Comparison of ENCODE assay signal across 12 cellular contexts in the genomic region with DNA sequence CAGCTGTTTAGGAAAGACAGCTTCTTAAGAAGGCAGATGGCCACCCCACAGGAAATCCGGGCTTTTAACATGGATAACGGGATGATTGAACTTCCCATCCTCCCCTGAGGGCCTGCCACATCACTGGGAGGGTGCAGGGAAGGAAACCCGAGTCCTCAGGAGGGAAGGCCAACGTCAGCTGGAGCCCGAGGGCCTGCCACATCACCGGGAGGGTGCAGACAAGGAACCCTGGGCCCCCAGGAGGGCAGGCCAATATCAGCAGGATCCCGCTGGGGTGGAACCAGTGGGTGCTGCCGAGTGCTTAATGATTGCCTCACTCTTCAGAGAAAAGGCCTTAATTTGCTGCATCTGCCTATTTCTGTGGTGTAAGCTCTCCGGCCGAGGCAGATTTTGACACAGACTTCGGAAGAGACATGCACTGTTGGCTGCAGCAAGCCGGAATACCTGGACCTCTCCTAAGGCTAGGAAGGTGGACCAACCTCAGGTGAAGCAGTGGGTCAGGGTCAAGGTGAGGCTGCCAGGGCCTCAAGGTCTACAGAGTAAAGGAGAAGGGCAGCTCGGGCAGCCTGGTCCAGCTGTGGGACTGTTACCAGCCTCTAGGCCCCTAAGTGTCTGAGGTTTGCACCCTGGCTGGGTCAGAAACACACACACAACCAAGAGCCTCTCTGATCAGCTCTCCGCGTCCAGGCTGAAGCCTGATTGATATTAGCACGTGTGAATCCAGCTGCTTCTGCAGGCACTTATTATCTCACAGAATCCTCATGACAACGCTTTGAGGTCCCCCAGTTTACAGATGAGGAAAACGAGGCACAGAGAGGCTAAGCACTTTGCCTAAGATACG. TPM values are rescaled to one million over a fixed set of nuclear protein-coding genes. Genes with fewer than 3 reads are reported as not detected.
DNase-seq lines count a peak whose midpoint lies in the region; ATAC-seq, FAIRE-seq and TF ChIP-seq lines count a peak whose summit lies in the region.
"Had no signal": no experiment of that assay in that cellular context is flagged by ENCODE, and none has a peak within 500 bp of the region (broad histone marks: within the 10 kb centered on the region; RNA-seq: fewer than 3 reads in every experiment).

No MANE protein-coding gene starts in this region.

- H3K9me3 ChIP-seq in right lobe of liver, result no peaks in the 10 kb centered on the region
- no peaks in the 10 kb centered on the region for H3K9me3 ChIP-seq in HepG2 (ENCODE audit: low read length)
- no peaks in the 10 kb centered on the region for H3K9me3 ChIP-seq in psoas muscle

- H3K4me3 ChIP-seq in right lobe of liver (no peak overlapping the region), HepG2 (replicated peaks in 1 of 3; ENCODE audit: insufficient read depth in 1 of 3, low read depth in 2 of 3, low read length in 3 of 3) (no peak overlapping the region), psoas muscle (no peak overlapping the region)

- DNase-seq in right lobe of liver (peak; percentile 16 to 47 (median 34)), HepG2 (ENCODE audit: low spot score) (no peak), UCSD-AML1 (lab: John Stamatoyannopoulos, UW; ENCODE audit: unreplicated experiment) (peak; percentile 45), iris pigment epithelial cell (ENCODE audit: low read depth) (peak; percentile 66), psoas muscle (no peak), globus pallidus (ENCODE audit: low spot score) (no peak)
- no peak for DNase-seq in activated naive CD8-positive, alpha-beta T cell treated with anti-CD3 and anti-CD28 coated beads, Interleukin-2, amount 50 U/mL, for 24 hours
- DNase-seq: AML-193, cerebellar nuclear complex, NCI-H1417 treated with DMSO at 0.1 percent for 48 hours had no signal

- TF ChIP-seq CTCF in right lobe of liver (IDR thresholded peaks at IDR 0.05) (no peak), HepG2 (CRISPR knock-in tag; IDR thresholded peaks at IDR 0.05) (no peak), psoas muscle (IDR thresholded peaks at IDR 0.05) (no peak)

- no peaks in the 10 kb centered on the region for H3K4me1 Mint-ChIP-seq in activated naive CD8-positive, alpha-beta T cell treated with anti-CD3 and anti-CD28 coated beads, Interleukin-2, amount 50 U/mL, for 24 hours

- no peak overlapping the region for H3K27ac ChIP-seq in right lobe of liver
- no peak overlapping the region for H3K27ac ChIP-seq in HepG2 (ENCODE audit: extremely low read length, insufficient read depth, low read length)
- no peak overlapping the region for H3K27ac ChIP-seq in psoas muscle

- H3K27me3 ChIP-seq in right lobe of liver (no peaks in the 10 kb centered on the region), HepG2 (ENCODE audit: control insufficient read depth in 1 of 2, insufficient read depth in 2 of 2, low read length in 2 of 2) (peaks cover 7 to 84% of the 10 kb centered on the region in 2 experiments; a peak in 4 of 5 replicates), psoas muscle (ENCODE audit: insufficient read depth in 3 of 3, low read length in 2 of 3) (peaks cover 0 to 29% (median 6%) of the 10 kb centered on the region in 3 donors)

- TF ChIP-seq POLR2A in right lobe of liver (IDR thresholded peaks at IDR 0.05) (no peak), HepG2 (IDR thresholded peaks at IDR 0.05; ENCODE audit: insufficient read depth in 1 of 2, low read depth in 2 of 2, low read length in 2 of 2) (no peak)

- BruUV-seq in HepG2 (replicated peaks; lab: Mats Ljungman, UMichigan), result no TSS peak

- FAIRE-seq in HepG2 (lab: Jason Lieb, UNC), result no peak

- no peaks in the 10 kb centered on the region for H3K9me3 Mint-ChIP-seq in activated naive CD8-positive, alpha-beta T cell treated with anti-CD3 and anti-CD28 coated beads, Interleukin-2, amount 50 U/mL, for 24 hours

- TF ChIP-seq RAD21 in HepG2 (CRISPR knock-in tag; IDR thresholded peaks at IDR 0.05), result no peak

- H3K4me3 Mint-ChIP-seq in activated naive CD8-positive, alpha-beta T cell treated with anti-CD3 and anti-CD28 coated beads, Interleukin-2, amount 50 U/mL, for 24 hours, result no peak overlapping the region

- no peak for TF ChIP-seq EP300 in HepG2 (IDR thresholded peaks at IDR 0.05; ENCODE audit: low read depth in 2 of 2, low read length in 2 of 2)
- no peak for TF ChIP-seq EP300 in HepG2 (CRISPR knock-in tag; IDR thresholded peaks at IDR 0.05; ENCODE audit: borderline replicate concordance)

- H3K36me3 ChIP-seq in right lobe of liver, result no peaks in the 10 kb centered on the region
- no peaks in the 10 kb centered on the region for H3K36me3 ChIP-seq in HepG2 (replicated peaks in 1 of 2; ENCODE audit: control insufficient read depth in 1 of 2, insufficient read depth in 2 of 2, low read length in 2 of 2)
- no peaks in the 10 kb centered on the region for H3K36me3 ChIP-seq in psoas muscle (ENCODE audit: insufficient read depth in 1 of 2, low read depth in 1 of 2)

- no peaks in the 10 kb centered on the region for H3K79me2 ChIP-seq in HepG2 (ENCODE audit: insufficient read depth, low read length)

- no peak overlapping the region for H3K4me2 ChIP-seq in HepG2 (ENCODE audit: low read depth, low read length)

- H3K9ac ChIP-seq in HepG2 (ENCODE audit: insufficient read depth, low read depth, low read length), result no peak overlapping the region

- POLR2A ChIA-PET in HepG2 (lab: Yijun Ruan, JAX), result no interaction called here

- H4K20me1 ChIP-seq in HepG2 (ENCODE audit: insufficient read depth, low read length), result peaks cover 3% of the 10 kb centered on the region

- ATAC-seq in right lobe of liver (peak; percentile 16 to 34 (median 30)), HepG2 (no peak), GM21423 (IDR thresholded peaks at IDR 0.05; ENCODE audit: unreplicated experiment) (no peak), psoas muscle (no peak)
- ATAC-seq in activated naive CD8-positive, alpha-beta T cell treated with anti-CD3 and anti-CD28 coated beads, Interleukin-2, amount 50 U/mL, for 24 hours, result no peak
- ATAC-seq: HCT116 had no signal

- no peak overlapping the region for H2AFZ ChIP-seq in HepG2 (ENCODE audit: low read length)

- in situ Hi-C loops in HepG2 (cut with HindIII; ENCODE audit: extremely low pct_ligation_motif_present, low pct_unique_long_range_greater_than_20kb), result no loop called here

- H3K27ac Mint-ChIP-seq in activated naive CD8-positive, alpha-beta T cell treated with anti-CD3 and anti-CD28 coated beads, Interleukin-2, amount 50 U/mL, for 24 hours, result no peak overlapping the region

- H3K4me1 ChIP-seq in right lobe of liver, result no peaks in the 10 kb centered on the region
- H3K4me1 ChIP-seq in HepG2 (ENCODE audit: insufficient read depth, low read length), result no peaks in the 10 kb centered on the region
- H3K4me1 ChIP-seq in psoas muscle, result no peaks in the 10 kb centered on the region

- H3K27me3 Mint-ChIP-seq in activated naive CD8-positive, alpha-beta T cell treated with anti-CD3 and anti-CD28 coated beads, Interleukin-2, amount 50 U/mL, for 24 hours, result peaks cover 2% of the 10 kb centered on the region

- whole genome bisulfite sequencing in right lobe of liver (ENCODE audit: insufficient coverage, low coverage, low lambda C conversion rate, missing lambda C conversion rate), result 30% methylated on average over 4 of the region's 19 CpGs
- WGBS in HepG2 (ENCODE audit: low lambda C conversion rate), result 3% methylated on average over 9 of the region's 19 CpGs
- 74 to 82% (median 75%) methylated on average over 19 of the region's 19 CpGs for WGBS in psoas muscle, 3 donors

- CTCF ChIA-PET in HepG2 (lab: Yijun Ruan, JAX; ENCODE audit: low intra/inter-chr PET ratio, low total read pairs), result no interaction called here

- intact Hi-C loops in right lobe of liver (cut with DNase I) (no loop called here), HepG2 (cut with micrococcal nuclease; ENCODE audit: unreplicated experiment) (no loop called here), psoas muscle (cut with DNase I) (no loop called here)

- H3K36me3 Mint-ChIP-seq in activated naive CD8-positive, alpha-beta T cell treated with anti-CD3 and anti-CD28 coated beads, Interleukin-2, amount 50 U/mL, for 24 hours (ENCODE audit: low read depth), result no peaks in the 10 kb centered on the region

TF ChIP-seq in HepG2, 621 proteins besides CTCF, POLR2A, EP300 and RAD21 (continues in another document):
- TF ChIP-seq ZSCAN22 (CRISPR knock-in tag; IDR thresholded peaks at IDR 0.05), result no peak
- TF ChIP-seq, protein P1, sequence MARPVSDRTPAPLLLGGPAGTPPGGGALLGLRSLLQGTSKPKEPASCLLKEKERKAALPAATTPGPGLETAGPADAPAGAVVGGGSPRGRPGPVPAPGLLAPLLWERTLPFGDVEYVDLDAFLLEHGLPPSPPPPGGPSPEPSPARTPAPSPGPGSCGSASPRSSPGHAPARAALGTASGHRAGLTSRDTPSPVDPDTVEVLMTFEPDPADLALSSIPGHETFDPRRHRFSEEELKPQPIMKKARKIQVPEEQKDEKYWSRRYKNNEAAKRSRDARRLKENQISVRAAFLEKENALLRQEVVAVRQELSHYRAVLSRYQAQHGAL (CRISPR knock-in tag; IDR thresholded peaks at IDR 0.05; ENCODE audit: not compliant biosample characterization), result no peak

RNA-seq across cellular contexts. Expression of a gene that starts 14.8 kb away (rescaled TPM):
- total RNA-seq in right lobe of liver (10 to 100 TPM in 2 of 6 experiments, 1 to 10 TPM in 4; 1.5 to 17.0 (median 7.7) TPM), HepG2 (2016; rRNA removed; fragmentation: Illumina TruSeq; extraction: Trizol) (not detected in 2 replicates), psoas muscle (10 to 100 TPM in 1 of 4 donors, 1 to 10 TPM in 3; 3.4 to 11.3 (median 4.7) TPM)
- total RNA-seq in HepG2 (2016; cell fraction: cytosol; rRNA removed; fragmentation: Illumina TruSeq; extraction: Trizol; ENCODE audit: low read depth), result not detected in 2 replicates
- total RNA-seq in HepG2 (2016; cell fraction: insoluble cytoplasmic fraction; rRNA removed; fragmentation: Illumina TruSeq; extraction: Trizol), result not detected in 2 replicates
- not detected in 2 replicates for total RNA-seq in HepG2 (2016; cell fraction: membrane; rRNA removed; fragmentation: Illumina TruSeq; extraction: Trizol)
- total RNA-seq in HepG2 (2016; cell fraction: nucleus; rRNA removed; fragmentation: Illumina TruSeq; extraction: Trizol), result not detected in 2 replicates
- polyA plus RNA-seq in HepG2 (2011; rRNA removed) (under 0.01 TPM in 1 of 2 replicates, not detected in the other), psoas muscle (1 to 10 TPM; 1.7 to 2.8 (median 2.6) TPM)
- under 0.01 TPM in 1 of 2 replicates, not detected in the other for polyA plus RNA-seq in HepG2 (2011; cell fraction: cytosol; rRNA removed)
- polyA plus RNA-seq in HepG2 (2011; cell fraction: nucleus; rRNA removed), result 0.07 and 0.08 TPM in 2 replicates
- polyA plus RNA-seq in HepG2 (2012), result not detected in 2 replicates
- not detected in 2 replicates for polyA plus RNA-seq in HepG2 (2016; cell fraction: cytosol; fragmentation: Illumina TruSeq; extraction: Trizol; ENCODE audit: low read depth)
- polyA plus RNA-seq in HepG2 (2016; cell fraction: insoluble cytoplasmic fraction; fragmentation: Illumina TruSeq; extraction: Trizol; ENCODE audit: low read depth), result not detected in 2 replicates
- not detected in 2 replicates for polyA plus RNA-seq in HepG2 (2016; cell fraction: membrane; fragmentation: Illumina TruSeq; extraction: Trizol; ENCODE audit: low read depth)
- 0.19 TPM in 1 of 2 replicates, not detected in the other for polyA plus RNA-seq in HepG2 (2016; cell fraction: nucleus; fragmentation: Illumina TruSeq; extraction: Trizol; ENCODE audit: insufficient read depth, low read depth)
- polyA minus RNA-seq in HepG2 (2011; rRNA and poly(A)+ RNA removed; ENCODE audit: low replicate concordance), result 0.04 and 20.3 TPM in 2 replicates
- polyA minus RNA-seq in HepG2 (2011; cell fraction: cytosol; rRNA and poly(A)+ RNA removed), result 0.20 TPM in 1 of 2 replicates, not detected in the other
- polyA minus RNA-seq in HepG2 (2011; cell fraction: nucleus; rRNA and poly(A)+ RNA removed), result not detected in 2 replicates

Comparison
In these comparisons a context has a peak if more than half of its experiments do, and no peak if none do; other contexts are left out.
1. ATAC-seq: peak in right lobe of liver (4 of 4); none in HepG2 (single experiment), GM21423 (single experiment), psoas muscle (0 of 4) and activated naive CD8-positive, alpha-beta T cell treated with anti-CD3 and anti-CD28 coated beads, Interleukin-2, amount 50 U/mL, for 24 hours (single experiment).
2. DNase-seq: peak in right lobe of liver (3 of 3), UCSD-AML1 (single experiment) and iris pigment epithelial cell (single experiment); none in HepG2 (single experiment), psoas muscle (0 of 2), globus pallidus (single experiment) and activated naive CD8-positive, alpha-beta T cell treated with anti-CD3 and anti-CD28 coated beads, Interleukin-2, amount 50 U/mL, for 24 hours (single experiment).